Comparison of ENCODE assay signal across 21 cellular contexts in genomic region chr4:44848466-44848865, GRCh38.
"Had no signal": no experiment of that assay in that cellular context is flagged by ENCODE, and none has a peak within 500 bp of the region (broad histone marks: within the 10 kb centered on the region; RNA-seq: fewer than 3 reads in every experiment).

No MANE protein-coding gene starts in this region.

- H3K27ac ChIP-seq: testis, tibial nerve, upper lobe of right lung, vagina had no signal

- H3K27me3 ChIP-seq: testis, tibial nerve, upper lobe of right lung, vagina had no signal

- DNase-seq: effector memory CD8-positive, alpha-beta T cell; erythroblast; foreskin melanocyte; head of caudate nucleus; hippocampal formation; left colon; left ventricle myocardium superior; mesendoderm; naive B cell; nephron progenitor cell; posterior cingulate gyrus; stimulated activated CD4-positive, alpha-beta T cell treated with anti-CD3 and anti-CD28 coated beads, Interleukin-2, amount 100 ng/mL, for 24 hours; stimulated activated CD4-positive, alpha-beta T cell treated with anti-CD3 and anti-CD28 coated beads, Interleukin-4, amount 100 ng/mL, for 4 hours; stimulated activated naive B cell treated with anti-CD40 and anti-IgM and Interleukin-4, amounts not matched to agents 10 μg/mL and 1 μg/mL and 100 μg/mL, for 72 hours; stimulated activated naive CD8-positive, alpha-beta T cell treated with anti-CD3 and anti-CD28 coated beads, Interleukin-15, amount 100 ng/mL, for 72 hours; testis; upper lobe of right lung had no signal

- H3K36me3 ChIP-seq: tibial nerve, upper lobe of right lung, vagina had no signal

- H3K4me1 ChIP-seq: testis, tibial nerve, upper lobe of right lung, vagina had no signal

- H3K4me3 ChIP-seq: lung, testis, tibial nerve, upper lobe of right lung, vagina had no signal

- H3K9me3 ChIP-seq: testis, upper lobe of right lung had no signal

- ATAC-seq: effector memory CD8-positive, alpha-beta T cell; left colon; left ventricle myocardium superior; sciatic nerve; stimulated activated naive B cell treated with anti-CD40 and anti-IgM and Interleukin-4, amounts not matched to agents 10 μg/mL and 1 μg/mL and 100 μg/mL, for 72 hours; stimulated activated naive CD8-positive, alpha-beta T cell treated with anti-CD3 and anti-CD28 coated beads, Interleukin-15, amount 100 ng/mL, for 72 hours; upper lobe of right lung had no signal
